Comparison of ENCODE assay signal across 2 cellular contexts in the genomic region with DNA sequence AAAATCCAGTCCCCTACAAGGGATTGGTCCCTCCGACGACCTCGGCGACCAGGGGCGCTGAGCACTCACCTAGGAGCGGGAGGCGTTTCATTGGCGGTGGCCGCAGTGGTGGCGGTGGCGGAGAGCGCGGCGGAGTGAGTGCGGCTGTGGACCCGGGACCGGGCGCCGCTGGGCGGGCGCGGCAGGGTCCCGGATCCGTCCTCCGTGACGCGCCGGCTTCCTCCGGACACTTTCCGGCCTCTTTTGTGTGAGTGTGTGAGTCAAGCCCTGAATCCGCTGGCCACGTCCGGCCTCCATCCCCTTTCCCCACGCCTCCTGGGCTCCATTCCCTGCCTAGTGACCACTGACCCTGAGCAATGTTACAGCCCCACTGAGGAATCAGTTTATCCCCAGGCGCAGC.
TF ChIP-seq lines count a peak whose summit lies in the region.

A gene (minus strand): TSS at position 167 of the 400 bp plus-strand sequence. CDS start 76 bp downstream, at position 91.

TF ChIP-seq in liver, 16 proteins besides CTCF, POLR2A, EP300 and RAD21 (continued from another document):
- TF ChIP-seq, protein P1, sequence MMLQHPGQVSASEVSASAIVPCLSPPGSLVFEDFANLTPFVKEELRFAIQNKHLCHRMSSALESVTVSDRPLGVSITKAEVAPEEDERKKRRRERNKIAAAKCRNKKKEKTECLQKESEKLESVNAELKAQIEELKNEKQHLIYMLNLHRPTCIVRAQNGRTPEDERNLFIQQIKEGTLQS (IDR thresholded peaks at IDR 0.05), result no peak
- no peak for TF ChIP-seq FOXA1 (IDR thresholded peaks at IDR 0.05)
- TF ChIP-seq, protein P2, sequence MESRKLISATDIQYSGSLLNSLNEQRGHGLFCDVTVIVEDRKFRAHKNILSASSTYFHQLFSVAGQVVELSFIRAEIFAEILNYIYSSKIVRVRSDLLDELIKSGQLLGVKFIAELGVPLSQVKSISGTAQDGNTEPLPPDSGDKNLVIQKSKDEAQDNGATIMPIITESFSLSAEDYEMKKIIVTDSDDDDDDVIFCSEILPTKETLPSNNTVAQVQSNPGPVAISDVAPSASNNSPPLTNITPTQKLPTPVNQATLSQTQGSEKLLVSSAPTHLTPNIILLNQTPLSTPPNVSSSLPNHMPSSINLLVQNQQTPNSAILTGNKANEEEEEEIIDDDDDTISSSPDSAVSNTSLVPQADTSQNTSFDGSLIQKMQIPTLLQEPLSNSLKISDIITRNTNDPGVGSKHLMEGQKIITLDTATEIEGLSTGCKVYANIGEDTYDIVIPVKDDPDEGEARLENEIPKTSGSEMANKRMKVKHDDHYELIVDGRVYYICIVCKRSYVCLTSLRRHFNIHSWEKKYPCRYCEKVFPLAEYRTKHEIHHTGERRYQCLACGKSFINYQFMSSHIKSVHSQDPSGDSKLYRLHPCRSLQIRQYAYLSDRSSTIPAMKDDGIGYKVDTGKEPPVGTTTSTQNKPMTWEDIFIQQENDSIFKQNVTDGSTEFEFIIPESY (IDR thresholded peaks at IDR 0.05), result no peak
- TF ChIP-seq YY1 (IDR thresholded peaks at IDR 0.05), result no peak
- TF ChIP-seq HNF4A (conservative IDR thresholded peaks at IDR 0.05), result no peak
- no peak for TF ChIP-seq EGR1 (IDR thresholded peaks at IDR 0.05; ENCODE audit: low read depth in 2 of 2)
- TF ChIP-seq, protein P3, sequence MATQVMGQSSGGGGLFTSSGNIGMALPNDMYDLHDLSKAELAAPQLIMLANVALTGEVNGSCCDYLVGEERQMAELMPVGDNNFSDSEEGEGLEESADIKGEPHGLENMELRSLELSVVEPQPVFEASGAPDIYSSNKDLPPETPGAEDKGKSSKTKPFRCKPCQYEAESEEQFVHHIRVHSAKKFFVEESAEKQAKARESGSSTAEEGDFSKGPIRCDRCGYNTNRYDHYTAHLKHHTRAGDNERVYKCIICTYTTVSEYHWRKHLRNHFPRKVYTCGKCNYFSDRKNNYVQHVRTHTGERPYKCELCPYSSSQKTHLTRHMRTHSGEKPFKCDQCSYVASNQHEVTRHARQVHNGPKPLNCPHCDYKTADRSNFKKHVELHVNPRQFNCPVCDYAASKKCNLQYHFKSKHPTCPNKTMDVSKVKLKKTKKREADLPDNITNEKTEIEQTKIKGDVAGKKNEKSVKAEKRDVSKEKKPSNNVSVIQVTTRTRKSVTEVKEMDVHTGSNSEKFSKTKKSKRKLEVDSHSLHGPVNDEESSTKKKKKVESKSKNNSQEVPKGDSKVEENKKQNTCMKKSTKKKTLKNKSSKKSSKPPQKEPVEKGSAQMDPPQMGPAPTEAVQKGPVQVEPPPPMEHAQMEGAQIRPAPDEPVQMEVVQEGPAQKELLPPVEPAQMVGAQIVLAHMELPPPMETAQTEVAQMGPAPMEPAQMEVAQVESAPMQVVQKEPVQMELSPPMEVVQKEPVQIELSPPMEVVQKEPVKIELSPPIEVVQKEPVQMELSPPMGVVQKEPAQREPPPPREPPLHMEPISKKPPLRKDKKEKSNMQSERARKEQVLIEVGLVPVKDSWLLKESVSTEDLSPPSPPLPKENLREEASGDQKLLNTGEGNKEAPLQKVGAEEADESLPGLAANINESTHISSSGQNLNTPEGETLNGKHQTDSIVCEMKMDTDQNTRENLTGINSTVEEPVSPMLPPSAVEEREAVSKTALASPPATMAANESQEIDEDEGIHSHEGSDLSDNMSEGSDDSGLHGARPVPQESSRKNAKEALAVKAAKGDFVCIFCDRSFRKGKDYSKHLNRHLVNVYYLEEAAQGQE (IDR thresholded peaks at IDR 0.05), result no peak
- TF ChIP-seq TAF1 (conservative IDR thresholded peaks at IDR 0.05), result no peak
- TF ChIP-seq JUND (IDR thresholded peaks at IDR 0.05), result no peak

TF ChIP-seq in HepG2, 621 proteins besides CTCF, POLR2A, EP300 and RAD21 (continued from another document):
- TF ChIP-seq, protein P4, sequence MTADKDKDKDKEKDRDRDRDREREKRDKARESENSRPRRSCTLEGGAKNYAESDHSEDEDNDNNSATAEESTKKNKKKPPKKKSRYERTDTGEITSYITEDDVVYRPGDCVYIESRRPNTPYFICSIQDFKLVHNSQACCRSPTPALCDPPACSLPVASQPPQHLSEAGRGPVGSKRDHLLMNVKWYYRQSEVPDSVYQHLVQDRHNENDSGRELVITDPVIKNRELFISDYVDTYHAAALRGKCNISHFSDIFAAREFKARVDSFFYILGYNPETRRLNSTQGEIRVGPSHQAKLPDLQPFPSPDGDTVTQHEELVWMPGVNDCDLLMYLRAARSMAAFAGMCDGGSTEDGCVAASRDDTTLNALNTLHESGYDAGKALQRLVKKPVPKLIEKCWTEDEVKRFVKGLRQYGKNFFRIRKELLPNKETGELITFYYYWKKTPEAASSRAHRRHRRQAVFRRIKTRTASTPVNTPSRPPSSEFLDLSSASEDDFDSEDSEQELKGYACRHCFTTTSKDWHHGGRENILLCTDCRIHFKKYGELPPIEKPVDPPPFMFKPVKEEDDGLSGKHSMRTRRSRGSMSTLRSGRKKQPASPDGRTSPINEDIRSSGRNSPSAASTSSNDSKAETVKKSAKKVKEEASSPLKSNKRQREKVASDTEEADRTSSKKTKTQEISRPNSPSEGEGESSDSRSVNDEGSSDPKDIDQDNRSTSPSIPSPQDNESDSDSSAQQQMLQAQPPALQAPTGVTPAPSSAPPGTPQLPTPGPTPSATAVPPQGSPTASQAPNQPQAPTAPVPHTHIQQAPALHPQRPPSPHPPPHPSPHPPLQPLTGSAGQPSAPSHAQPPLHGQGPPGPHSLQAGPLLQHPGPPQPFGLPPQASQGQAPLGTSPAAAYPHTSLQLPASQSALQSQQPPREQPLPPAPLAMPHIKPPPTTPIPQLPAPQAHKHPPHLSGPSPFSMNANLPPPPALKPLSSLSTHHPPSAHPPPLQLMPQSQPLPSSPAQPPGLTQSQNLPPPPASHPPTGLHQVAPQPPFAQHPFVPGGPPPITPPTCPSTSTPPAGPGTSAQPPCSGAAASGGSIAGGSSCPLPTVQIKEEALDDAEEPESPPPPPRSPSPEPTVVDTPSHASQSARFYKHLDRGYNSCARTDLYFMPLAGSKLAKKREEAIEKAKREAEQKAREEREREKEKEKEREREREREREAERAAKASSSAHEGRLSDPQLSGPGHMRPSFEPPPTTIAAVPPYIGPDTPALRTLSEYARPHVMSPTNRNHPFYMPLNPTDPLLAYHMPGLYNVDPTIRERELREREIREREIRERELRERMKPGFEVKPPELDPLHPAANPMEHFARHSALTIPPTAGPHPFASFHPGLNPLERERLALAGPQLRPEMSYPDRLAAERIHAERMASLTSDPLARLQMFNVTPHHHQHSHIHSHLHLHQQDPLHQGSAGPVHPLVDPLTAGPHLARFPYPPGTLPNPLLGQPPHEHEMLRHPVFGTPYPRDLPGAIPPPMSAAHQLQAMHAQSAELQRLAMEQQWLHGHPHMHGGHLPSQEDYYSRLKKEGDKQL (CRISPR knock-in tag; IDR thresholded peaks at IDR 0.05; ENCODE audit: low read depth), result no peak
- TF ChIP-seq, protein P5, sequence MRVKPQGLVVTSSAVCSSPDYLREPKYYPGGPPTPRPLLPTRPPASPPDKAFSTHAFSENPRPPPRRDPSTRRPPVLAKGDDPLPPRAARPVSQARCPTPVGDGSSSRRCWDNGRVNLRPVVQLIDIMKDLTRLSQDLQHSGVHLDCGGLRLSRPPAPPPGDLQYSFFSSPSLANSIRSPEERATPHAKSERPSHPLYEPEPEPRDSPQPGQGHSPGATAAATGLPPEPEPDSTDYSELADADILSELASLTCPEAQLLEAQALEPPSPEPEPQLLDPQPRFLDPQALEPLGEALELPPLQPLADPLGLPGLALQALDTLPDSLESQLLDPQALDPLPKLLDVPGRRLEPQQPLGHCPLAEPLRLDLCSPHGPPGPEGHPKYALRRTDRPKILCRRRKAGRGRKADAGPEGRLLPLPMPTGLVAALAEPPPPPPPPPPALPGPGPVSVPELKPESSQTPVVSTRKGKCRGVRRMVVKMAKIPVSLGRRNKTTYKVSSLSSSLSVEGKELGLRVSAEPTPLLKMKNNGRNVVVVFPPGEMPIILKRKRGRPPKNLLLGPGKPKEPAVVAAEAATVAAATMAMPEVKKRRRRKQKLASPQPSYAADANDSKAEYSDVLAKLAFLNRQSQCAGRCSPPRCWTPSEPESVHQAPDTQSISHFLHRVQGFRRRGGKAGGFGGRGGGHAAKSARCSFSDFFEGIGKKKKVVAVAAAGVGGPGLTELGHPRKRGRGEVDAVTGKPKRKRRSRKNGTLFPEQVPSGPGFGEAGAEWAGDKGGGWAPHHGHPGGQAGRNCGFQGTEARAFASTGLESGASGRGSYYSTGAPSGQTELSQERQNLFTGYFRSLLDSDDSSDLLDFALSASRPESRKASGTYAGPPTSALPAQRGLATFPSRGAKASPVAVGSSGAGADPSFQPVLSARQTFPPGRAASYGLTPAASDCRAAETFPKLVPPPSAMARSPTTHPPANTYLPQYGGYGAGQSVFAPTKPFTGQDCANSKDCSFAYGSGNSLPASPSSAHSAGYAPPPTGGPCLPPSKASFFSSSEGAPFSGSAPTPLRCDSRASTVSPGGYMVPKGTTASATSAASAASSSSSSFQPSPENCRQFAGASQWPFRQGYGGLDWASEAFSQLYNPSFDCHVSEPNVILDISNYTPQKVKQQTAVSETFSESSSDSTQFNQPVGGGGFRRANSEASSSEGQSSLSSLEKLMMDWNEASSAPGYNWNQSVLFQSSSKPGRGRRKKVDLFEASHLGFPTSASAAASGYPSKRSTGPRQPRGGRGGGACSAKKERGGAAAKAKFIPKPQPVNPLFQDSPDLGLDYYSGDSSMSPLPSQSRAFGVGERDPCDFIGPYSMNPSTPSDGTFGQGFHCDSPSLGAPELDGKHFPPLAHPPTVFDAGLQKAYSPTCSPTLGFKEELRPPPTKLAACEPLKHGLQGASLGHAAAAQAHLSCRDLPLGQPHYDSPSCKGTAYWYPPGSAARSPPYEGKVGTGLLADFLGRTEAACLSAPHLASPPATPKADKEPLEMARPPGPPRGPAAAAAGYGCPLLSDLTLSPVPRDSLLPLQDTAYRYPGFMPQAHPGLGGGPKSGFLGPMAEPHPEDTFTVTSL (CRISPR knock-in tag; IDR thresholded peaks at IDR 0.05; ENCODE audit: borderline replicate concordance), result no peak
